ENCODE assay signal across 1 cellular context in genomic region chr20:38748097-38748862, GRCh38.
TF ChIP-seq lines count a peak whose summit lies in the region.

Gene ACTR5, plus strand, starts transcription at chr20:38748460. Its CDS starts 19 bp downstream, at chr20:38748479.

TF ChIP-seq in GM12878, 131 proteins besides CTCF, POLR2A, EP300 and RAD21 (continued from another document):
- TF ChIP-seq, protein P1, sequence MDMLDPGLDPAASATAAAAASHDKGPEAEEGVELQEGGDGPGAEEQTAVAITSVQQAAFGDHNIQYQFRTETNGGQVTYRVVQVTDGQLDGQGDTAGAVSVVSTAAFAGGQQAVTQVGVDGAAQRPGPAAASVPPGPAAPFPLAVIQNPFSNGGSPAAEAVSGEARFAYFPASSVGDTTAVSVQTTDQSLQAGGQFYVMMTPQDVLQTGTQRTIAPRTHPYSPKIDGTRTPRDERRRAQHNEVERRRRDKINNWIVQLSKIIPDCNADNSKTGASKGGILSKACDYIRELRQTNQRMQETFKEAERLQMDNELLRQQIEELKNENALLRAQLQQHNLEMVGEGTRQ (IDR thresholded peaks at IDR 0.05; ENCODE audit: borderline replicate concordance, low read depth, low read length), result no peak
- TF ChIP-seq ZNF622 (IDR thresholded peaks at IDR 0.05), result no peak
- no peak for TF ChIP-seq RAD51 (IDR thresholded peaks at IDR 0.05)
- no peak for TF ChIP-seq JUND (IDR thresholded peaks at IDR 0.05; ENCODE audit: low read depth, low read length)
- TF ChIP-seq MTA3 (IDR thresholded peaks at IDR 0.05; ENCODE audit: borderline replicate concordance, low read length), result no peak
- no peak for TF ChIP-seq CBX5 (IDR thresholded peaks at IDR 0.05; ENCODE audit: low read depth)
- TF ChIP-seq SREBF2 (IDR thresholded peaks at IDR 0.05; ENCODE audit: low read length), result no peak
